ENCODE assay signal across 23 cellular contexts in the genomic region with DNA sequence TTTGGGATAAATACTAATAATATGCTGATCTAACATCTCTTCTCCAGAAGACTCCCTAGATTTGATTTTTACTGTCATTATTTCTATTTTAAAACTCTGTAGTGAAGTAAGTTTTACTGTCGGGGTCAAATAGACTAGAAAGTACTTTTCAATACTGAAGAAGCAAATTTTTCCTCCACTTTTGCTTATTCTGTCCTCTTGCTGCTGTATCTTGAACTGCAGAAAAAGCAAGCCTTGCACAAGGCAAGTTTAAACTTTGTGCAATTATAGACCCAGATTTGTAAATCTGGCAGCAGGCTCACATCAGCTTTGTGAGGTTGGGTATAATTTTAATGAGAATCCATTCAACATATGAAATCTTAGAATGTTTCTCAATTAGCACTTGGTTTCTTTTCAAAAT.
"Had no signal": no experiment of that assay in that cellular context is flagged by ENCODE, and none has a peak within 500 bp of the region (broad histone marks: within the 10 kb centered on the region; RNA-seq: fewer than 3 reads in every experiment).

No MANE protein-coding gene starts in this region.

- H3K4me3 ChIP-seq: MG63, SJSA1, SK-N-MC had no signal

- DNase-seq: IMR-90, Karpas-422, KG1, MG63, NCI-H1092, NCI-H1105 treated with DMSO at 0.1 percent for 48 hours, NCI-H1417 treated with DMSO at 0.1 percent for 48 hours, NCI-H146, NCI-H1694 treated with DMSO at 0.1 percent for 48 hours, NCI-H1930, NCI-H2081, NCI-H2107, NCI-H226, NCI-H446, NCI-H510A, NCI-H524 treated with DMSO at 0.1 percent for 48 hours, NCI-H69, NCI-H774, Right ventricle myocardium superior, RPMI8226, SIG-M5 had no signal

- H3K9me3 ChIP-seq: MG63, SJSA1 had no signal

- H3K27me3 ChIP-seq: MG63 had no signal

- H3K4me1 ChIP-seq: SJSA1 had no signal

- H3K36me3 ChIP-seq: SJSA1 had no signal

- H3K27ac ChIP-seq: SJSA1, SK-N-MC had no signal
